Comparison of ENCODE assay signal across 8 cellular contexts in the genomic region with DNA sequence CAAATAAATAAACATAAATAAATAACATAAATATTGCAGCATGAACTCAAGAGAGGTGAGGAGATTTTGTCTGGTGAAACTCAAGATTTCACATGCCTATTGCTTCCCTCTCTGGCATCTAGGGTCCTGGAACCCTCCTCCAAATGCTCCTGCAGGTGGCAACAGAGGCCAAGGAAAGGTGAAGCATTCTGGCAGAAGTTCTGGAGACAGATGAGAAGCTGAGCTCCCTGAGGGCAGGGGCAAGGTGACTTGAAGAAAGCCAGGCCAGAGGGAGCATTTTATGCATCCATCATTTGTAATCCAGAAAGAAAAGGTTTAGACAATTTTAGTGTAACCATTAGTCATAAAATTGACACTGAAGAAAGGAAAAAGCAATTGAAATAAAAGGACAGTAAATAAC.
DNase-seq lines count a peak whose midpoint lies in the region; ATAC-seq, FAIRE-seq and TF ChIP-seq lines count a peak whose summit lies in the region.

No MANE protein-coding gene starts in this region.

- H3K4me2 ChIP-seq in DND-41 (ENCODE audit: insufficient read depth, low read length), result no peak overlapping the region

- no peak overlapping the region for H3K27ac ChIP-seq in DND-41 (ENCODE audit: low read length)

- no peak overlapping the region for H3K9ac ChIP-seq in DND-41 (ENCODE audit: low read depth, low read length)

- peaks cover 64% of the 10 kb centered on the region for H3K4me1 Mint-ChIP-seq in activated naive CD8-positive, alpha-beta T cell (ENCODE audit: low read depth)
- H3K4me1 Mint-ChIP-seq in immature natural killer cell, result peaks cover 46% of the 10 kb centered on the region in 2 donors

- DNase-seq in DND-41 (peak; percentile 27), RKO (ENCODE audit: low spot score) (peak; percentile 62), immature natural killer cell (peak in 2 of 3 donors; percentile 31), frontal cortex (ENCODE audit: low spot score in 2 of 2) (no peak)
- peak; percentile 75 for DNase-seq in stimulated activated CD4-positive, alpha-beta T cell treated with anti-CD3 and anti-CD28 coated beads, Interleukin-4, amount 100 ng/mL, for 24 hours

- peaks cover 4% of the 10 kb centered on the region for H3K36me3 Mint-ChIP-seq in activated naive CD8-positive, alpha-beta T cell
- H3K36me3 Mint-ChIP-seq in immature natural killer cell, result peaks cover 0 to 3% (median 0%) of the 10 kb centered on the region in 3 donors

- no peaks in the 10 kb centered on the region for H3K27me3 ChIP-seq in DND-41 (ENCODE audit: insufficient read depth, low read length, poor library complexity)

- H4K20me1 ChIP-seq in DND-41 (ENCODE audit: insufficient read depth, low read length), result no peaks in the 10 kb centered on the region

- no peak overlapping the region for H2AFZ ChIP-seq in DND-41 (ENCODE audit: low read depth, low read length)

- H3K79me2 ChIP-seq in DND-41 (ENCODE audit: insufficient read depth, low read length), result no peaks in the 10 kb centered on the region

- ATAC-seq in DND-41 (ENCODE audit: insufficient read depth, low read depth) (no peak), GM18870 (IDR thresholded peaks at IDR 0.05; ENCODE audit: unreplicated experiment) (no peak)

- H3K9me3 ChIP-seq in DND-41 (ENCODE audit: insufficient read depth, low read length, severe bottlenecking), result no peaks in the 10 kb centered on the region

- H3K4me1 ChIP-seq in DND-41 (ENCODE audit: insufficient read depth, low read length), result peaks cover 9% of the 10 kb centered on the region; the same call in 1 of the 2 replicates

- peak; percentile 68 for TF ChIP-seq CTCF in DND-41 (IDR thresholded peaks at IDR 0.05; ENCODE audit: borderline replicate concordance, extremely low read depth, low read length, poor library complexity, severe bottlenecking)

- H3K4me3 Mint-ChIP-seq in activated naive CD8-positive, alpha-beta T cell, result no peak overlapping the region
- H3K4me3 Mint-ChIP-seq in immature natural killer cell, result no peak overlapping the region

- no peaks in the 10 kb centered on the region for H3K27me3 Mint-ChIP-seq in activated naive CD8-positive, alpha-beta T cell
- peaks cover 3% of the 10 kb centered on the region in 3 donors for H3K27me3 Mint-ChIP-seq in immature natural killer cell (ENCODE audit: low read depth in 3 of 3)

- no peak for FAIRE-seq in frontal cortex (lab: Jason Lieb, UNC)

- H3K9me3 Mint-ChIP-seq in activated naive CD8-positive, alpha-beta T cell (ENCODE audit: low read depth), result no peaks in the 10 kb centered on the region
- H3K9me3 Mint-ChIP-seq in immature natural killer cell, result no peaks in the 10 kb centered on the region

- no peaks in the 10 kb centered on the region for H3K36me3 ChIP-seq in DND-41 (ENCODE audit: insufficient read depth, low read length)

- TF ChIP-seq RAD21 in Ishikawa (IDR thresholded peaks at IDR 0.05; ENCODE audit: low read depth), result peak; percentile 97

- peak overlapping the region; percentile 68 for H3K27ac Mint-ChIP-seq in activated naive CD8-positive, alpha-beta T cell
- peak overlapping the region in 3 of 6 donors; percentile 94 to 99 (median 96) for H3K27ac Mint-ChIP-seq in immature natural killer cell

- no peak overlapping the region for H3K4me3 ChIP-seq in DND-41 (ENCODE audit: low read depth in 1 of 2, low read length in 2 of 2)

- no peak for TF ChIP-seq EP300 in Ishikawa (IDR thresholded peaks at IDR 0.05; ENCODE audit: borderline replicate concordance)

TF ChIP-seq in Ishikawa, 13 proteins besides CTCF, POLR2A, EP300 and RAD21:
- TF ChIP-seq, protein P1, sequence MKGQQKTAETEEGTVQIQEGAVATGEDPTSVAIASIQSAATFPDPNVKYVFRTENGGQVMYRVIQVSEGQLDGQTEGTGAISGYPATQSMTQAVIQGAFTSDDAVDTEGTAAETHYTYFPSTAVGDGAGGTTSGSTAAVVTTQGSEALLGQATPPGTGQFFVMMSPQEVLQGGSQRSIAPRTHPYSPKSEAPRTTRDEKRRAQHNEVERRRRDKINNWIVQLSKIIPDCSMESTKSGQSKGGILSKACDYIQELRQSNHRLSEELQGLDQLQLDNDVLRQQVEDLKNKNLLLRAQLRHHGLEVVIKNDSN (IDR thresholded peaks at IDR 0.05), result no peak
- TF ChIP-seq CREB1 (IDR thresholded peaks at IDR 0.05; ENCODE audit: low read depth) (no peak), TCF12 (IDR thresholded peaks at IDR 0.05; ENCODE audit: low read depth) (no peak), FOXM1 (IDR thresholded peaks at IDR 0.05; ENCODE audit: borderline replicate concordance, low read depth) (no peak), ZBTB7A (IDR thresholded peaks at IDR 0.05; ENCODE audit: low read depth) (no peak)
- TF ChIP-seq, protein P2, sequence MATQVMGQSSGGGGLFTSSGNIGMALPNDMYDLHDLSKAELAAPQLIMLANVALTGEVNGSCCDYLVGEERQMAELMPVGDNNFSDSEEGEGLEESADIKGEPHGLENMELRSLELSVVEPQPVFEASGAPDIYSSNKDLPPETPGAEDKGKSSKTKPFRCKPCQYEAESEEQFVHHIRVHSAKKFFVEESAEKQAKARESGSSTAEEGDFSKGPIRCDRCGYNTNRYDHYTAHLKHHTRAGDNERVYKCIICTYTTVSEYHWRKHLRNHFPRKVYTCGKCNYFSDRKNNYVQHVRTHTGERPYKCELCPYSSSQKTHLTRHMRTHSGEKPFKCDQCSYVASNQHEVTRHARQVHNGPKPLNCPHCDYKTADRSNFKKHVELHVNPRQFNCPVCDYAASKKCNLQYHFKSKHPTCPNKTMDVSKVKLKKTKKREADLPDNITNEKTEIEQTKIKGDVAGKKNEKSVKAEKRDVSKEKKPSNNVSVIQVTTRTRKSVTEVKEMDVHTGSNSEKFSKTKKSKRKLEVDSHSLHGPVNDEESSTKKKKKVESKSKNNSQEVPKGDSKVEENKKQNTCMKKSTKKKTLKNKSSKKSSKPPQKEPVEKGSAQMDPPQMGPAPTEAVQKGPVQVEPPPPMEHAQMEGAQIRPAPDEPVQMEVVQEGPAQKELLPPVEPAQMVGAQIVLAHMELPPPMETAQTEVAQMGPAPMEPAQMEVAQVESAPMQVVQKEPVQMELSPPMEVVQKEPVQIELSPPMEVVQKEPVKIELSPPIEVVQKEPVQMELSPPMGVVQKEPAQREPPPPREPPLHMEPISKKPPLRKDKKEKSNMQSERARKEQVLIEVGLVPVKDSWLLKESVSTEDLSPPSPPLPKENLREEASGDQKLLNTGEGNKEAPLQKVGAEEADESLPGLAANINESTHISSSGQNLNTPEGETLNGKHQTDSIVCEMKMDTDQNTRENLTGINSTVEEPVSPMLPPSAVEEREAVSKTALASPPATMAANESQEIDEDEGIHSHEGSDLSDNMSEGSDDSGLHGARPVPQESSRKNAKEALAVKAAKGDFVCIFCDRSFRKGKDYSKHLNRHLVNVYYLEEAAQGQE (IDR thresholded peaks at IDR 0.05; ENCODE audit: low read depth), result no peak

Comparison
In these comparisons a context has a peak if more than half of its experiments do, and no peak if none do; other contexts are left out.
1. DNase-seq: peak in DND-41 (single experiment), RKO (single experiment), immature natural killer cell (2 of 3) and stimulated activated CD4-positive, alpha-beta T cell treated with anti-CD3 and anti-CD28 coated beads, Interleukin-4, amount 100 ng/mL, for 24 hours (single experiment); none in frontal cortex (0 of 2).